In genomic region chr11:61129608-61130523, GRCh38 we compare ENCODE assay signal across 1 cellular context.
TF ChIP-seq lines count a peak whose summit lies in the region.

No MANE protein-coding gene starts in this region.

TF ChIP-seq in HepG2, 621 proteins besides CTCF, POLR2A, EP300 and RAD21 (continued from another document and continues in another):
- peak; percentile 70; the same call in 1 of the 2 replicates for TF ChIP-seq POGK (CRISPR knock-in tag; conservative IDR thresholded peaks at IDR 0.05)
- peak; percentile 91 for TF ChIP-seq STAG1 (CRISPR knock-in tag; IDR thresholded peaks at IDR 0.05)
- peak; percentile 72 for TF ChIP-seq ZFY (CRISPR knock-in tag; IDR thresholded peaks at IDR 0.05)
- no peak for TF ChIP-seq ZNF646 (CRISPR knock-in tag; IDR thresholded peaks at IDR 0.05)
- no peak for TF ChIP-seq ZNF136 (CRISPR knock-in tag; IDR thresholded peaks at IDR 0.05; ENCODE audit: low read depth)
- no peak for TF ChIP-seq SMARCC2 (IDR thresholded peaks at IDR 0.05)
- TF ChIP-seq FOXK1 (CRISPR knock-in tag; IDR thresholded peaks at IDR 0.05; ENCODE audit: borderline replicate concordance, low read depth): peak; percentile 69; the same call in 1 of the 2 replicates
- TF ChIP-seq PRDM4 (CRISPR knock-in tag; IDR thresholded peaks at IDR 0.05; ENCODE audit: borderline replicate concordance): no peak; the same call in 1 of the 2 replicates
- no peak for TF ChIP-seq BRF2 (CRISPR knock-in tag; IDR thresholded peaks at IDR 0.05)
- no peak for TF ChIP-seq THAP8 (CRISPR knock-in tag; IDR thresholded peaks at IDR 0.05; ENCODE audit: borderline replicate concordance)
- 0 out of 2 replicates have a peak, but pooled peaks have one; percentile 30 for TF ChIP-seq ZNF761 (CRISPR knock-in tag; conservative IDR thresholded peaks at IDR 0.05)
- TF ChIP-seq NRL (CRISPR knock-in tag; IDR thresholded peaks at IDR 0.05; ENCODE audit: borderline replicate concordance): 0 out of 2 replicates have a peak, but pooled peaks have one; percentile 49
- TF ChIP-seq ZBTB43 (CRISPR knock-in tag; conservative IDR thresholded peaks at IDR 0.05): 0 out of 2 replicates have a peak, but pooled peaks have one; percentile 43
- TF ChIP-seq ZNF503 (CRISPR knock-in tag; IDR thresholded peaks at IDR 0.05): peak; percentile 52; the same call in 1 of the 2 replicates
- TF ChIP-seq MAZ (IDR thresholded peaks at IDR 0.05; ENCODE audit: borderline replicate concordance, low read depth, low read length): no peak
- TF ChIP-seq MAZ (CRISPR knock-in tag; IDR thresholded peaks at IDR 0.05; ENCODE audit: low read depth): peak; percentile 75
- 0 out of 2 replicates have a peak, but pooled peaks have one; percentile 64 for TF ChIP-seq SP140L (CRISPR knock-in tag; IDR thresholded peaks at IDR 0.05; ENCODE audit: borderline replicate concordance)
- TF ChIP-seq FOXP4 (CRISPR knock-in tag; IDR thresholded peaks at IDR 0.05): peak; percentile 60; the same call in 1 of the 2 replicates
- TF ChIP-seq ZNF576 (CRISPR knock-in tag; IDR thresholded peaks at IDR 0.05): no peak
- peak; percentile 96 for TF ChIP-seq REPIN1 (CRISPR knock-in tag; IDR thresholded peaks at IDR 0.05; ENCODE audit: borderline replicate concordance, low read depth)
- TF ChIP-seq ZBTB37 (CRISPR knock-in tag; IDR thresholded peaks at IDR 0.05): no peak
- TF ChIP-seq ETV5 (CRISPR knock-in tag; IDR thresholded peaks at IDR 0.05; ENCODE audit: borderline replicate concordance): peak; percentile 61; the same call in 1 of the 2 replicates
- peak; percentile 73; the same call in 1 of the 2 replicates for TF ChIP-seq ZNF772 (CRISPR knock-in tag; IDR thresholded peaks at IDR 0.05)
- peak; percentile 82; the same call in 1 of the 2 replicates for TF ChIP-seq ZNF501 (CRISPR knock-in tag; IDR thresholded peaks at IDR 0.05)
- no peak for TF ChIP-seq SOX6 (IDR thresholded peaks at IDR 0.05)
- TF ChIP-seq SOX6 (CRISPR knock-in tag; IDR thresholded peaks at IDR 0.05): peak; percentile 52
- TF ChIP-seq MEIS2 (CRISPR knock-in tag; IDR thresholded peaks at IDR 0.05): peak; percentile 83; the same call in 1 of the 2 replicates
- no peak for TF ChIP-seq TEAD2 (CRISPR knock-in tag; IDR thresholded peaks at IDR 0.05)
- TF ChIP-seq ZBTB44 (CRISPR knock-in tag; IDR thresholded peaks at IDR 0.05): peak; percentile 74; the same call in 1 of the 2 replicates
- TF ChIP-seq TFAP4 (IDR thresholded peaks at IDR 0.05; ENCODE audit: borderline replicate concordance, low read depth): no peak
- TF ChIP-seq PHF5A (CRISPR knock-in tag; IDR thresholded peaks at IDR 0.05; ENCODE audit: low read depth, unreplicated experiment): peak; percentile 86
